Comparison of ENCODE assay signal across 1 cellular context in genomic region chr6:30686908-30687658, GRCh38.
TF ChIP-seq lines count a peak whose summit lies in the region.

No MANE protein-coding gene starts in this region.

TF ChIP-seq in K562, 482 proteins besides CTCF, POLR2A, EP300 and RAD21 (continued from another document):
- TF ChIP-seq MGA (IDR thresholded peaks at IDR 0.05) = no peak
- TF ChIP-seq ZNF830 (CRISPR knock-in tag; IDR thresholded peaks at IDR 0.05) = 0 out of 2 replicates have a peak, but pooled peaks have one; percentile 69
- 0 out of 2 replicates have a peak, but pooled peaks have one; percentile 40 for TF ChIP-seq MEF2D (tag; conservative IDR thresholded peaks at IDR 0.05; ENCODE audit: low read depth)
TF ChIP-seq in K562: peak in this region for 182.
